14 cellular contexts compared by ENCODE assay signal in the genomic region with DNA sequence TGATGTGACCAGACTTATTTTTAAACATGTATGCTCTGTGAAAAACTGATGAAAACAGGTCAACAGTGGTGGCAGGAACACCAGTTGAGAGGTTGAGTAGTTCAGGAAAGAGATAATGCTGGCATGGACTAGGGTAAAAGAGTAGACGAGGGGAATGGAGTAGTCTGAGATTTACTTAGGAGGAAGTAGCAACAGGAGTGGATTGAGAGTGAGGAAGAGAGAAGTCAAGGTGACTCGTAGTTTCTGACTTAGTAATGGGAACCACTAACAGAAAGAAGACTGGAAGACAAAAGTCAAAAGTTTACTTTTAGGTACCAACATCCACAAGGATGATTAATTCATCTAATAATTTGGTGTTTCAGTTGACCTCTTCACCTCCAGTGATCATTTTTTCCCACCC. TPM values are rescaled to one million over a fixed set of nuclear protein-coding genes. Genes with fewer than 3 reads are reported as not detected.
A peak's percentile ranks its signal among the peaks of the same experiment; 100 is the strongest.
DNase-seq lines count a peak whose midpoint lies in the region; ATAC-seq, FAIRE-seq and TF ChIP-seq lines count a peak whose summit lies in the region.
"Had no signal": no experiment of that assay in that cellular context is flagged by ENCODE, and none has a peak within 500 bp of the region (broad histone marks: within the 10 kb centered on the region; RNA-seq: fewer than 3 reads in every experiment).

No MANE protein-coding gene starts in this region.

- no peak overlapping the region for H2BK12ac ChIP-seq in H1 (ENCODE audit: low read depth, low read length)

- no TSS peak for BruUV-seq in PC-9 (replicated peaks; lab: Mats Ljungman, UMichigan)
- no TSS peak for BruUV-seq in A673 (replicated peaks; lab: Mats Ljungman, UMichigan)

- no peak overlapping the region for H3K56ac ChIP-seq in H1 (replicated peaks; ENCODE audit: insufficient read length, low read depth, low read length)

- no peak overlapping the region for H2BK5ac ChIP-seq in H1 (ENCODE audit: low read depth, low read length)

- peaks cover 47% of the 10 kb centered on the region for H3K36me3 Mint-ChIP-seq in activated naive CD4-positive, alpha-beta T cell treated with anti-CD3 and anti-CD28 coated beads for 36 hours (ENCODE audit: low read depth)

- 88% methylated on average over 2 of the region's 2 CpGs; no CpG with 5 or more reads in 1 of the 2 experiments for WGBS in H1 (ENCODE audit: extremely low coverage in 1 of 2, insufficient coverage in 1 of 2, insufficient read length in 1 of 2, insufficient replicate concordance in 2 of 2, low coverage in 1 of 2, low lambda C conversion rate in 2 of 2, missing lambda C conversion rate in 1 of 2), 2 experiments

- no peak for TF ChIP-seq CTCF in PC-9 (conservative IDR thresholded peaks at IDR 0.05)
- no peak for TF ChIP-seq CTCF in H1 (IDR thresholded peaks at IDR 0.05; ENCODE audit: control extremely low read depth in 1 of 3, insufficient read depth in 1 of 3, low read depth in 1 of 3, low read length in 3 of 3)
- TF ChIP-seq CTCF in A673 (conservative IDR thresholded peaks at IDR 0.05; ENCODE audit: low read depth, low read length): no peak

- H3K14ac ChIP-seq in H1 (ENCODE audit: insufficient read length): no peak overlapping the region

- H3K9me3 ChIP-seq in PC-9 (ENCODE audit: insufficient read depth, low read depth): no peaks in the 10 kb centered on the region
- no peaks in the 10 kb centered on the region for H3K9me3 ChIP-seq in H1 (ENCODE audit: insufficient read depth in 2 of 2, low read depth in 1 of 2, low read length in 1 of 2)
- no peaks in the 10 kb centered on the region for H3K9me3 ChIP-seq in A673 (ENCODE audit: low read depth, low read length, poor library complexity, severe bottlenecking)
- H3K9me3 ChIP-seq: thoracic aorta had no signal

- H3K4me1 Mint-ChIP-seq in activated naive CD4-positive, alpha-beta T cell treated with anti-CD3 and anti-CD28 coated beads for 36 hours (ENCODE audit: low read depth): peaks cover 79% of the 10 kb centered on the region

- no peak overlapping the region for H4K5ac ChIP-seq in H1 (ENCODE audit: insufficient read length, low read depth, low read length)

- H2AFZ ChIP-seq in PC-9 (no peak overlapping the region), H1 (ENCODE audit: low read length) (no peak overlapping the region)
- H2AFZ ChIP-seq: hepatocyte had no signal

- H4K20me1 ChIP-seq in PC-9 (ENCODE audit: insufficient read depth) (peaks cover 4% of the 10 kb centered on the region; the same call in 1 of the 2 replicates), H1 (replicated peaks in 1 of 2; ENCODE audit: control insufficient read depth in 1 of 2, insufficient read depth in 2 of 2, low read length in 2 of 2) (peaks cover 0 to 8% of the 10 kb centered on the region in 2 experiments)

- TF ChIP-seq RAD21 in H1 (IDR thresholded peaks at IDR 0.05 in 1 of 2, conservative IDR thresholded peaks at IDR 0.05 in 1 of 2; ENCODE audit: low read depth in 2 of 2, low read length in 2 of 2): no peak

- peak overlapping the region; percentile 3; the same call in 1 of the 2 replicates for H3K27ac ChIP-seq in PC-9
- H3K27ac ChIP-seq in H1 (ENCODE audit: low read depth, low read length): no peak overlapping the region
- H3K27ac ChIP-seq in A673 (ENCODE audit: low read depth, low read length, poor library complexity, severe bottlenecking): no peak overlapping the region
- H3K27ac ChIP-seq: hepatocyte, thoracic aorta had no signal

- H3K79me2 ChIP-seq in PC-9 (ENCODE audit: low read depth): peaks cover 29% of the 10 kb centered on the region
- H3K79me2 ChIP-seq in H1 (ENCODE audit: control insufficient read depth in 1 of 2, insufficient read depth in 2 of 2, low read length in 2 of 2): peaks cover 9 to 39% of the 10 kb centered on the region in 2 experiments; a peak in 3 of 4 replicates

- H3K27me3 ChIP-seq in PC-9 (ENCODE audit: insufficient read depth, low read depth): no peaks in the 10 kb centered on the region
- H3K27me3 ChIP-seq in H1 (replicated peaks in 1 of 4; ENCODE audit: control insufficient read depth in 3 of 4, extremely low read depth in 1 of 4, insufficient read depth in 3 of 4, low read length in 3 of 4): no peaks in the 10 kb centered on the region
- H3K27me3 ChIP-seq in A673 (replicated peaks; ENCODE audit: insufficient read depth, low read depth, low read length, poor library complexity): no peaks in the 10 kb centered on the region
- H3K27me3 ChIP-seq: hepatocyte had no signal

- peak overlapping the region; percentile 46 for H3K4me3 Mint-ChIP-seq in activated naive CD4-positive, alpha-beta T cell treated with anti-CD3 and anti-CD28 coated beads for 36 hours

- H3K9ac ChIP-seq in H1 (replicated peaks in 1 of 4; ENCODE audit: extremely low read depth in 1 of 4, low read depth in 3 of 4, low read length in 3 of 4): no peak overlapping the region

- POLR2A ChIA-PET in PC-9 (lab: Charles Lee; ENCODE audit: unreplicated experiment) (no interaction called here), H1 (lab: Charles Lee; ENCODE audit: partially characterized antibody) (interaction anchor here (0.6 to 14.4 kb wide), 4 partner anchors 6 to 190 kb away, joined by 3 to 191 read pairs (median 50); partner anchors contain the start of genes APBB3, IK, NDUFA2 and SLC35A4), A673 (lab: Charles Lee; ENCODE audit: low non-redundant PET) (no interaction called here)

- no peak overlapping the region for H3K18ac ChIP-seq in H1 (ENCODE audit: extremely low read depth, low read length)

- no peak overlapping the region for H3K4me3 ChIP-seq in PC-9
- H3K4me3 ChIP-seq in H1 (ENCODE audit: extremely low read depth in 1 of 4, insufficient read depth in 2 of 4, low read depth in 3 of 4, low read length in 4 of 4): no peak overlapping the region
- no peak overlapping the region for H3K4me3 ChIP-seq in A673 (ENCODE audit: low read depth, low read length, poor library complexity, severe bottlenecking)
- H3K4me3 ChIP-seq: hepatocyte, thoracic aorta had no signal

- H3K4ac ChIP-seq in H1 (replicated peaks; ENCODE audit: insufficient read length, low read depth, low read length): no peak overlapping the region

- no peak overlapping the region for H3K23ac ChIP-seq in H1 (ENCODE audit: insufficient read length)

- intact Hi-C loops in activated naive CD4-positive, alpha-beta T cell treated with anti-CD3 and anti-CD28 coated beads for 36 hours (cut with micrococcal nuclease): loop anchor here (1.0 to 10.0 kb wide), 3 partner anchors 20 to 1259 kb away; partner anchors contain the start of gene MATR3
- intact Hi-C loops in PC-9 (cut with micrococcal nuclease; ENCODE audit: unreplicated experiment) (no loop called here), A673 (cut with micrococcal nuclease; ENCODE audit: unreplicated experiment) (loop anchor here (10.0 kb wide), 1 partner anchor 161 kb away; no protein-coding TSS in a partner anchor)

- peaks cover 26% of the 10 kb centered on the region; the same call in 1 of the 2 replicates for H3F3A ChIP-seq in PC-9 (ENCODE audit: insufficient read depth, low read depth)

- TF ChIP-seq POLR2A in H1 (IDR thresholded peaks at IDR 0.05; ENCODE audit: control extremely low read depth in 1 of 2, low read depth in 2 of 2, low read length in 2 of 2): peak; percentile 9 to 30; a peak in 2 of 3 replicates

- H4K91ac ChIP-seq in H1 (replicated peaks; ENCODE audit: insufficient read length, low read length): no peak overlapping the region

- TF ChIP-seq EP300 in H1 (IDR thresholded peaks at IDR 0.05; ENCODE audit: borderline replicate concordance in 1 of 2, low read depth in 2 of 2, low read length in 2 of 2): no peak

- no peak for DNase-seq in activated naive CD4-positive, alpha-beta T cell treated with anti-CD3 and anti-CD28 coated beads for 36 hours
- DNase-seq in activated naive CD4-positive, alpha-beta T cell treated with Interleukin-2 at 50 U/mL for 16 hours: no peak
- DNase-seq in PC-9: no peak
- DNase-seq in H1 (ENCODE audit: low read depth in 1 of 2, low spot score in 2 of 2): no peak
- no peak for DNase-seq in stimulated activated naive CD8-positive, alpha-beta T cell treated with anti-CD3 and anti-CD28 coated beads, Interleukin-15, Interleukin-2, amounts not matched to agents 100 U/mL and 50 U/mL, for 24 hours
- no peak for DNase-seq in kidney glomerular epithelial cell (lab: John Stamatoyannopoulos, UW)
- no peak for DNase-seq in A673 (ENCODE audit: low spot score)
- DNase-seq: C1 segment of cervical spinal cord, cortex of kidney, NCI-H1105 treated with DMSO at 0.1 percent for 48 hours had no signal

- peak overlapping the region; percentile 89 for H3K27ac Mint-ChIP-seq in activated naive CD4-positive, alpha-beta T cell treated with anti-CD3 and anti-CD28 coated beads for 36 hours

- no peak overlapping the region for H2BK15ac ChIP-seq in H1 (ENCODE audit: low read length)

- no peak overlapping the region for H2BK20ac ChIP-seq in H1 (ENCODE audit: low read length)

- FAIRE-seq in H1 (lab: Jason Lieb, UNC): no peak

- no peaks in the 10 kb centered on the region for H3K9me2 ChIP-seq in PC-9 (ENCODE audit: insufficient read depth)

- H3K4me2 ChIP-seq in PC-9: no peak overlapping the region
- no peak overlapping the region for H3K4me2 ChIP-seq in H1 (ENCODE audit: insufficient read depth in 1 of 2, low read depth in 2 of 2, low read length in 2 of 2)
- H3K4me2 ChIP-seq: hepatocyte had no signal

- H3K27me3 Mint-ChIP-seq in activated naive CD4-positive, alpha-beta T cell treated with anti-CD3 and anti-CD28 coated beads for 36 hours (ENCODE audit: low read depth): no peaks in the 10 kb centered on the region

- peaks cover 10% of the 10 kb centered on the region for H3K4me1 ChIP-seq in PC-9 (replicated peaks; ENCODE audit: insufficient read depth)
- H3K4me1 ChIP-seq in H1 (replicated peaks in 1 of 4; ENCODE audit: control insufficient read depth in 3 of 4, insufficient read depth in 4 of 4, low read length in 3 of 4): peaks cover 0 to 11% (median 5%) of the 10 kb centered on the region in 4 experiments; a peak in 4 of 7 replicates
- H3K4me1 ChIP-seq in A673 (ENCODE audit: insufficient read depth, low read length, poor library complexity, severe bottlenecking): peaks cover 14% of the 10 kb centered on the region

- CTCF ChIA-PET in activated naive CD4-positive, alpha-beta T cell treated with anti-CD3 and anti-CD28 coated beads for 36 hours (lab: Charles Lee): interaction anchor here (0.6 kb wide), 2 partner anchors 157 to 1347 kb away, joined by 4 to 9 read pairs; no protein-coding TSS in a partner anchor
- CTCF ChIA-PET in PC-9 (lab: Charles Lee) (no interaction called here), H1 (lab: Charles Lee; ENCODE audit: partially characterized antibody) (interaction anchor here (0.6 to 1.3 kb wide), 3 partner anchors 167 to 321 kb away, joined by 3 to 5 read pairs (median 4); no protein-coding TSS in a partner anchor), A673 (lab: Charles Lee) (no interaction called here)

- ATAC-seq in stimulated activated naive CD8-positive, alpha-beta T cell treated with anti-CD3 and anti-CD28 coated beads, Interleukin-15, Interleukin-2, amounts not matched to agents 100 U/mL and 50 U/mL, for 24 hours: peak; percentile 52
- ATAC-seq in GM21515 (IDR thresholded peaks at IDR 0.05; ENCODE audit: unreplicated experiment): no peak

- no peak overlapping the region for H2BK120ac ChIP-seq in H1 (replicated peaks; ENCODE audit: low read depth, low read length)

- H3K36me3 ChIP-seq in PC-9 (ENCODE audit: low read depth) (no peaks in the 10 kb centered on the region), H1 (ENCODE audit: control insufficient read depth in 2 of 4, insufficient read depth in 4 of 4, low read length in 3 of 4) (peaks cover 11 to 32% (median 25%) of the 10 kb centered on the region in 4 experiments), A673 (ENCODE audit: insufficient read depth, low read length, poor library complexity, severe bottlenecking) (peaks cover 40% of the 10 kb centered on the region)

- H2AK5ac ChIP-seq in H1 (ENCODE audit: low read depth, low read length): no peak overlapping the region

- H3K23me2 ChIP-seq in H1 (ENCODE audit: low read depth, low read length): peaks cover 7% of the 10 kb centered on the region; the same call in 1 of the 2 replicates

- H3K79me1 ChIP-seq in H1 (ENCODE audit: low read depth, low read length): peaks cover 5% of the 10 kb centered on the region

- no peaks in the 10 kb centered on the region for H3K9me3 Mint-ChIP-seq in activated naive CD4-positive, alpha-beta T cell treated with anti-CD3 and anti-CD28 coated beads for 36 hours

- H4K8ac ChIP-seq in H1 (ENCODE audit: extremely low read depth, insufficient read depth, low read length): no peak overlapping the region

RNA-seq across cellular contexts. Expression of gene SRA1, which starts 3.6 kb away (rescaled TPM):
- total RNA-seq in activated naive CD4-positive, alpha-beta T cell treated with anti-CD3 and anti-CD28 coated beads for 36 hours: 10 to 100 TPM; 38.0 to 39.6 TPM
- total RNA-seq in PC-9 (2021) (30.5 and 36.1 TPM in 2 replicates), A673 (2021) (55.1 and 62.3 TPM in 2 replicates)
- 34.3 and 39.4 TPM in 2 replicates for total RNA-seq in H1 (2021; fragmentation: NEBNext Ultra II Directional; extraction: Animal tissue kit (Norgen Biotek cat#: 25700))
- polyA plus RNA-seq in H1 (2011; rRNA removed): 26.0 and 27.4 TPM in 2 replicates
- 27.9 TPM for polyA plus RNA-seq in H1 (2011; cell fraction: cytosol; rRNA removed)
- 30.0 TPM for polyA plus RNA-seq in H1 (2011; cell fraction: nucleus; rRNA removed)
- 31.2 to 41.2 TPM (median 38.2 TPM) in 4 replicates for polyA plus RNA-seq in H1 (2012, experiment 1 of 2)
- 44.7 TPM for polyA plus RNA-seq in H1 (2012, experiment 2 of 2)
- 27.7 TPM for polyA plus RNA-seq in H1 (2013, experiment 1 of 2)
- 26.5 TPM for polyA plus RNA-seq in H1 (2013, experiment 2 of 2)
- polyA minus RNA-seq in H1 (2011; rRNA and poly(A)+ RNA removed): 14.1 and 15.8 TPM in 2 replicates
- polyA minus RNA-seq in H1 (2011; cell fraction: cytosol; rRNA and poly(A)+ RNA removed): 21.0 TPM
- 19.8 TPM for polyA minus RNA-seq in H1 (2011; cell fraction: nucleus; rRNA and poly(A)+ RNA removed)

RNA-seq across cellular contexts. Expression of gene EIF4EBP3, which starts 6.2 kb away (rescaled TPM):
- 10 to 100 TPM; 27.2 to 28.5 TPM for total RNA-seq in activated naive CD4-positive, alpha-beta T cell treated with anti-CD3 and anti-CD28 coated beads for 36 hours
- 4.8 and 5.6 TPM in 2 replicates for total RNA-seq in PC-9 (2021)
- total RNA-seq in H1 (2021; fragmentation: NEBNext Ultra II Directional; extraction: Animal tissue kit (Norgen Biotek cat#: 25700)): 8.9 and 11.7 TPM in 2 replicates
- polyA plus RNA-seq in H1 (2011; rRNA removed): 11.0 and 11.1 TPM in 2 replicates
- polyA plus RNA-seq in H1 (2011; cell fraction: cytosol; rRNA removed): 7.6 TPM
- 7.5 TPM for polyA plus RNA-seq in H1 (2011; cell fraction: nucleus; rRNA removed)
- 7.5 to 15.4 TPM (median 11.0 TPM) in 4 replicates for polyA plus RNA-seq in H1 (2012, experiment 1 of 2)
- 12.7 TPM for polyA plus RNA-seq in H1 (2012, experiment 2 of 2)
- 13.9 TPM for polyA plus RNA-seq in H1 (2013, experiment 1 of 2)
- polyA plus RNA-seq in H1 (2013, experiment 2 of 2): 13.9 TPM
- 0.59 and 3.4 TPM in 2 replicates for polyA minus RNA-seq in H1 (2011; rRNA and poly(A)+ RNA removed)
- 7.2 TPM for polyA minus RNA-seq in H1 (2011; cell fraction: cytosol; rRNA and poly(A)+ RNA removed)
- 3.7 TPM for polyA minus RNA-seq in H1 (2011; cell fraction: nucleus; rRNA and poly(A)+ RNA removed)
- total RNA-seq in A673 (2021): 5.6 and 7.6 TPM in 2 replicates
- total RNA-seq: RPMI7951 had no signal

RNA-seq across cellular contexts. Expression of gene APBB3, which starts 10.7 kb away (rescaled TPM):
- total RNA-seq in activated naive CD4-positive, alpha-beta T cell treated with anti-CD3 and anti-CD28 coated beads for 36 hours: 10 to 100 TPM; 15.4 to 16.5 TPM
- total RNA-seq in PC-9 (2021): 23.4 and 26.0 TPM in 2 replicates
- total RNA-seq in H1 (2021; fragmentation: NEBNext Ultra II Directional; extraction: Animal tissue kit (Norgen Biotek cat#: 25700)): 12.0 and 16.0 TPM in 2 replicates
- polyA plus RNA-seq in H1 (2011; rRNA removed): 21.9 and 30.0 TPM in 2 replicates
- polyA plus RNA-seq in H1 (2011; cell fraction: cytosol; rRNA removed): 31.0 TPM
- 148 TPM for polyA plus RNA-seq in H1 (2011; cell fraction: nucleus; rRNA removed)
- 15.9 to 22.5 TPM (median 18.0 TPM) in 4 replicates for polyA plus RNA-seq in H1 (2012, experiment 1 of 2)
- polyA plus RNA-seq in H1 (2012, experiment 2 of 2): 6.7 TPM
- 9.3 TPM for polyA plus RNA-seq in H1 (2013, experiment 1 of 2)
- polyA plus RNA-seq in H1 (2013, experiment 2 of 2): 8.3 TPM
- 19.3 and 25.5 TPM in 2 replicates for polyA minus RNA-seq in H1 (2011; rRNA and poly(A)+ RNA removed)
- polyA minus RNA-seq in H1 (2011; cell fraction: cytosol; rRNA and poly(A)+ RNA removed): 7.8 TPM
- polyA minus RNA-seq in H1 (2011; cell fraction: nucleus; rRNA and poly(A)+ RNA removed): 28.3 TPM
- 27.8 and 30.2 TPM in 2 replicates for total RNA-seq in A673 (2021)

RNA-seq across cellular contexts. Expression of gene SLC35A4, which starts 11.0 kb away (rescaled TPM):
- total RNA-seq in activated naive CD4-positive, alpha-beta T cell treated with anti-CD3 and anti-CD28 coated beads for 36 hours: 10 to 100 TPM; 57.1 to 60.1 TPM
- 44.2 and 66.2 TPM in 2 replicates for total RNA-seq in PC-9 (2021)
- 78.6 and 81.9 TPM in 2 replicates for total RNA-seq in H1 (2021; fragmentation: NEBNext Ultra II Directional; extraction: Animal tissue kit (Norgen Biotek cat#: 25700))
- polyA plus RNA-seq in H1 (2011; rRNA removed): 131 and 133 TPM in 2 replicates
- 87.3 TPM for polyA plus RNA-seq in H1 (2011; cell fraction: cytosol; rRNA removed)
- 92.3 TPM for polyA plus RNA-seq in H1 (2011; cell fraction: nucleus; rRNA removed)
- 101 to 122 TPM (median 110 TPM) in 4 replicates for polyA plus RNA-seq in H1 (2012, experiment 1 of 2)
- polyA plus RNA-seq in H1 (2012, experiment 2 of 2): 170 TPM
- 58.5 TPM for polyA plus RNA-seq in H1 (2013, experiment 1 of 2)
- 57.3 TPM for polyA plus RNA-seq in H1 (2013, experiment 2 of 2)
- polyA minus RNA-seq in H1 (2011; rRNA and poly(A)+ RNA removed): 139 and 187 TPM in 2 replicates
- polyA minus RNA-seq in H1 (2011; cell fraction: cytosol; rRNA and poly(A)+ RNA removed): 31.1 TPM
- 32.7 TPM for polyA minus RNA-seq in H1 (2011; cell fraction: nucleus; rRNA and poly(A)+ RNA removed)
- 99.6 and 101 TPM in 2 replicates for total RNA-seq in A673 (2021)

Comparison
In these comparisons a context has a peak if more than half of its experiments do, and no peak if none do; other contexts are left out.
1. CTCF ChIA-PET loops: an anchor here in activated naive CD4-positive, alpha-beta T cell treated with anti-CD3 and anti-CD28 coated beads for 36 hours (0.6 kb wide) and H1 (0.6 to 1.3 kb wide); none called in PC-9 and A673.